In genomic region chr11:78798567-78799170, GRCh38 we compare ENCODE assay signal across 9 cellular contexts.
DNase-seq lines count a peak whose midpoint lies in the region; ATAC-seq, FAIRE-seq and TF ChIP-seq lines count a peak whose summit lies in the region.
"Had no signal": no experiment of that assay in that cellular context is flagged by ENCODE, and none has a peak within 500 bp of the region (broad histone marks: within the 10 kb centered on the region; RNA-seq: fewer than 3 reads in every experiment).

No MANE protein-coding gene starts in this region.

- DNase-seq in DMS 273 (lab: John Stamatoyannopoulos, UW; ENCODE audit: unreplicated experiment) (peak; percentile 65), DMS 273 treated with DMSO at 0.1 percent for 48 hours (lab: John Stamatoyannopoulos, UW) (no peak), RWPE2 (ENCODE audit: low spot score) (no peak), HepG2 (ENCODE audit: low spot score) (peak; percentile 25)
- DNase-seq in Jurkat, Clone E6-1 (ENCODE audit: low read depth, low spot score): peak; percentile 28
- no peak for DNase-seq in central memory CD8-positive, alpha-beta T cell (ENCODE audit: low spot score in 2 of 2)
- DNase-seq in stimulated activated naive CD8-positive, alpha-beta T cell treated with anti-CD3 and anti-CD28 coated beads, Interleukin-15, Interleukin-2, amounts not matched to agents 100 U/mL and 50 U/mL, for 24 hours: peak; percentile 57

- H3K36me3 Mint-ChIP-seq in central memory CD8-positive, alpha-beta T cell (ENCODE audit: insufficient read depth): no peaks in the 10 kb centered on the region

- BruUV-seq in HepG2 (replicated peaks; lab: Mats Ljungman, UMichigan): no TSS peak

- H3K79me2 ChIP-seq in HepG2 (ENCODE audit: insufficient read depth, low read length): no peaks in the 10 kb centered on the region

- FAIRE-seq in HepG2 (lab: Jason Lieb, UNC): peak; percentile 61
- FAIRE-seq: A204.1 had no signal

- H3K4me1 Mint-ChIP-seq in central memory CD8-positive, alpha-beta T cell: no peaks in the 10 kb centered on the region

- no peak overlapping the region for H3K4me3 Mint-ChIP-seq in central memory CD8-positive, alpha-beta T cell

- no peaks in the 10 kb centered on the region for H3K9me3 Mint-ChIP-seq in central memory CD8-positive, alpha-beta T cell

- H3K27ac Mint-ChIP-seq in central memory CD8-positive, alpha-beta T cell (ENCODE audit: low read depth): no peak overlapping the region

- no peak for TF ChIP-seq POLR2A in HepG2 (IDR thresholded peaks at IDR 0.05; ENCODE audit: insufficient read depth in 1 of 2, low read depth in 2 of 2, low read length in 2 of 2)

- no peak overlapping the region for H3K9ac ChIP-seq in HepG2 (ENCODE audit: insufficient read depth, low read depth, low read length)

- peak; percentile 43 for TF ChIP-seq CTCF in RWPE2 (IDR thresholded peaks at IDR 0.05; ENCODE audit: poor library complexity, severe bottlenecking)
- TF ChIP-seq CTCF in HepG2 (CRISPR knock-in tag; IDR thresholded peaks at IDR 0.05): peak; percentile 87

- H3K4me3 ChIP-seq in Jurkat, Clone E6-1 (ENCODE audit: low read length): no peak overlapping the region
- H3K4me3 ChIP-seq in RWPE2 (ENCODE audit: severe bottlenecking): no peak overlapping the region
- no peak overlapping the region for H3K4me3 ChIP-seq in HepG2 (replicated peaks in 1 of 3; ENCODE audit: insufficient read depth in 1 of 3, low read depth in 2 of 3, low read length in 3 of 3)

- H3K9me3 ChIP-seq in RWPE2 (ENCODE audit: severe bottlenecking): no peaks in the 10 kb centered on the region
- no peaks in the 10 kb centered on the region for H3K9me3 ChIP-seq in HepG2 (ENCODE audit: low read length)

- no peaks in the 10 kb centered on the region for H3K27me3 ChIP-seq in RWPE2 (ENCODE audit: insufficient read depth, poor library complexity, severe bottlenecking)
- H3K27me3 ChIP-seq in HepG2 (ENCODE audit: control insufficient read depth in 1 of 2, insufficient read depth in 2 of 2, low read length in 2 of 2): peaks cover 3 to 7% of the 10 kb centered on the region in 2 experiments; a peak in 2 of 5 replicates

- POLR2A ChIA-PET in HepG2 (lab: Yijun Ruan, JAX): no interaction called here

- peaks cover 39% of the 10 kb centered on the region for H3K4me1 ChIP-seq in RWPE2 (ENCODE audit: insufficient read depth, poor library complexity, severe bottlenecking)
- no peaks in the 10 kb centered on the region for H3K4me1 ChIP-seq in HepG2 (ENCODE audit: insufficient read depth, low read length)

- TF ChIP-seq RAD21 in HepG2 (CRISPR knock-in tag; IDR thresholded peaks at IDR 0.05): no peak

- in situ Hi-C loops in HepG2 (cut with HindIII; ENCODE audit: extremely low pct_ligation_motif_present, low pct_unique_long_range_greater_than_20kb): no loop called here

- no peaks in the 10 kb centered on the region for H4K20me1 ChIP-seq in HepG2 (ENCODE audit: insufficient read depth, low read length)

- H3K4me2 ChIP-seq in HepG2 (ENCODE audit: low read depth, low read length): no peak overlapping the region

- WGBS in HepG2 (ENCODE audit: low lambda C conversion rate): 6% methylated on average over 9 of the region's 9 CpGs

- peak; percentile 87 for ATAC-seq in GM21576 (IDR thresholded peaks at IDR 0.05; ENCODE audit: unreplicated experiment)
- no peak for ATAC-seq in RWPE2 (ENCODE audit: low read depth)
- ATAC-seq in central memory CD8-positive, alpha-beta T cell (replicated peaks; ENCODE audit: extremely low read depth, poor library complexity, severe bottlenecking): peak; percentile 24
- ATAC-seq in HepG2: peak; percentile 98
- ATAC-seq in stimulated activated naive CD8-positive, alpha-beta T cell treated with anti-CD3 and anti-CD28 coated beads, Interleukin-15, Interleukin-2, amounts not matched to agents 100 U/mL and 50 U/mL, for 24 hours: no peak

- H3K27ac ChIP-seq in RWPE2 (ENCODE audit: poor library complexity, severe bottlenecking) (no peak overlapping the region), HepG2 (ENCODE audit: extremely low read length, insufficient read depth, low read length) (no peak overlapping the region)

- intact Hi-C loops in HepG2 (cut with micrococcal nuclease; ENCODE audit: unreplicated experiment): loop anchor here (1.0 to 2.0 kb wide), 2 partner anchors 278 to 302 kb away; no protein-coding TSS in a partner anchor

- TF ChIP-seq EP300 in HepG2 (IDR thresholded peaks at IDR 0.05; ENCODE audit: low read depth in 2 of 2, low read length in 2 of 2): no peak
- TF ChIP-seq EP300 in HepG2 (CRISPR knock-in tag; IDR thresholded peaks at IDR 0.05; ENCODE audit: borderline replicate concordance): no peak

- peaks cover 17% of the 10 kb centered on the region for H3K27me3 Mint-ChIP-seq in central memory CD8-positive, alpha-beta T cell

- CTCF ChIA-PET in HepG2 (lab: Yijun Ruan, JAX; ENCODE audit: low intra/inter-chr PET ratio, low total read pairs): interaction anchor here (0.8 kb wide), 1 partner anchor 278 kb away, joined by 4 read pairs; no protein-coding TSS in a partner anchor

- no peak overlapping the region for H2AFZ ChIP-seq in HepG2 (ENCODE audit: low read length)

- H3K36me3 ChIP-seq in RWPE2 (ENCODE audit: low read depth) (no peaks in the 10 kb centered on the region), HepG2 (replicated peaks in 1 of 2; ENCODE audit: control insufficient read depth in 1 of 2, insufficient read depth in 2 of 2, low read length in 2 of 2) (no peaks in the 10 kb centered on the region)

TF ChIP-seq in HepG2, 621 proteins besides CTCF, POLR2A, EP300 and RAD21:
- TF ChIP-seq ZNF383 (CRISPR knock-in tag; IDR thresholded peaks at IDR 0.05; ENCODE audit: borderline replicate concordance) (no peak), NR3C1 (CRISPR knock-in tag; IDR thresholded peaks at IDR 0.05) (no peak), TERF1 (CRISPR knock-in tag; IDR thresholded peaks at IDR 0.05) (no peak), ARHGAP35 (CRISPR knock-in tag; IDR thresholded peaks at IDR 0.05; ENCODE audit: borderline replicate concordance) (no peak), STAG1 (CRISPR knock-in tag; IDR thresholded peaks at IDR 0.05) (peak; percentile 62), SMC3 (IDR thresholded peaks at IDR 0.05; ENCODE audit: low read length) (peak; percentile 62), ZNF768 (CRISPR knock-in tag; IDR thresholded peaks at IDR 0.05) (peak; percentile 63; the same call in 1 of the 2 replicates), ZNF652 (CRISPR knock-in tag; IDR thresholded peaks at IDR 0.05; ENCODE audit: borderline replicate concordance, low read depth) (no peak), KDM2A (CRISPR knock-in tag; IDR thresholded peaks at IDR 0.05; ENCODE audit: borderline replicate concordance, low read depth) (peak; percentile 36; the same call in 1 of the 2 replicates), SP1 (IDR thresholded peaks at IDR 0.05) (no peak), SP1 (CRISPR knock-in tag; IDR thresholded peaks at IDR 0.05) (no peak), XRCC5 (optimal IDR thresholded peaks at IDR 0.05; ENCODE audit: low read length) (peak; percentile 82), ZNF496 (CRISPR knock-in tag; IDR thresholded peaks at IDR 0.05; ENCODE audit: insufficient replicate concordance) (no peak)
- TF ChIP-seq, protein P1, sequence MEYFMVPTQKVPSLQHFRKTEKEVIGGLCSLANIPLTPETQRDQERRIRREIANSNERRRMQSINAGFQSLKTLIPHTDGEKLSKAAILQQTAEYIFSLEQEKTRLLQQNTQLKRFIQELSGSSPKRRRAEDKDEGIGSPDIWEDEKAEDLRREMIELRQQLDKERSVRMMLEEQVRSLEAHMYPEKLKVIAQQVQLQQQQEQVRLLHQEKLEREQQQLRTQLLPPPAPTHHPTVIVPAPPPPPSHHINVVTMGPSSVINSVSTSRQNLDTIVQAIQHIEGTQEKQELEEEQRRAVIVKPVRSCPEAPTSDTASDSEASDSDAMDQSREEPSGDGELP (IDR thresholded peaks at IDR 0.05; ENCODE audit: borderline replicate concordance, low read depth): 0 out of 2 replicates have a peak, but pooled peaks have one; percentile 15

Comparison
In these comparisons a context has a peak if more than half of its experiments do, and no peak if none do; other contexts are left out.
1. DNase-seq: peak in DMS 273 (single experiment), Jurkat, Clone E6-1 (single experiment), HepG2 (single experiment) and stimulated activated naive CD8-positive, alpha-beta T cell treated with anti-CD3 and anti-CD28 coated beads, Interleukin-15, Interleukin-2, amounts not matched to agents 100 U/mL and 50 U/mL, for 24 hours (single experiment); none in DMS 273 treated with DMSO at 0.1 percent for 48 hours (single experiment), RWPE2 (single experiment) and central memory CD8-positive, alpha-beta T cell (0 of 2).
2. ATAC-seq: peak in GM21576 (single experiment), central memory CD8-positive, alpha-beta T cell (single experiment) and HepG2 (single experiment); none in RWPE2 (single experiment) and stimulated activated naive CD8-positive, alpha-beta T cell treated with anti-CD3 and anti-CD28 coated beads, Interleukin-15, Interleukin-2, amounts not matched to agents 100 U/mL and 50 U/mL, for 24 hours (single experiment).